ENCODE assay signal across 8 cellular contexts in genomic region chr16:24748242-24748641, GRCh38. TPM values are rescaled to one million over a fixed set of nuclear protein-coding genes. Genes with fewer than 3 reads are reported as not detected.
DNase-seq lines count a peak whose midpoint lies in the region; ATAC-seq and TF ChIP-seq lines count a peak whose summit lies in the region.

No MANE protein-coding gene starts in this region.

- H3K36me3 ChIP-seq in GM23248 (ENCODE audit: low read depth) (peaks cover 7% of the 10 kb centered on the region; the same call in 1 of the 2 replicates), PC-3 (ENCODE audit: low read depth, low read length) (peaks cover 8% of the 10 kb centered on the region; the same call in 1 of the 2 replicates)

- WGBS in GM23248 (ENCODE audit: low coverage in 1 of 2, low lambda C conversion rate in 2 of 2, missing lambda C conversion rate in 2 of 2), 2 experiments, result 9 to 11% methylated on average over 2 of the region's 2 CpGs

- no peaks in the 10 kb centered on the region for H3K9me2 ChIP-seq in GM23248 (ENCODE audit: insufficient read depth)
- H3K9me2 ChIP-seq in PC-3 (replicated peaks; ENCODE audit: low read length), result no peaks in the 10 kb centered on the region

- TF ChIP-seq CTCF in PC-3 (conservative IDR thresholded peaks at IDR 0.05; ENCODE audit: low read depth, low read length), result no peak

- CTCF ChIA-PET in PC-3 (lab: Charles Lee), result no interaction called here

- ATAC-seq in PC-3 (peak; percentile 97), HG03045 (IDR thresholded peaks at IDR 0.05; ENCODE audit: unreplicated experiment) (no peak), HG02642 (IDR thresholded peaks at IDR 0.05; ENCODE audit: poor library complexity, unreplicated experiment) (no peak)

- in situ Hi-C loops in GM23248 (cut with MboI), result no loop called here

- H2AFZ ChIP-seq in GM23248, result no peak overlapping the region
- no peak overlapping the region for H2AFZ ChIP-seq in PC-3 (ENCODE audit: low read length)

- H3K4me1 ChIP-seq in GM23248 (ENCODE audit: insufficient read depth) (peaks cover 16% of the 10 kb centered on the region), PC-3 (ENCODE audit: insufficient read depth, low read length) (peaks cover 26% of the 10 kb centered on the region)

- H3K79me2 ChIP-seq in GM23248 (ENCODE audit: insufficient read depth), result peaks cover 98% of the 10 kb centered on the region
- peaks cover 97% of the 10 kb centered on the region for H3K79me2 ChIP-seq in PC-3 (ENCODE audit: low read length)

- POLR2A ChIA-PET in PC-3 (lab: Charles Lee; ENCODE audit: unreplicated experiment), result no interaction called here

- H3K9ac ChIP-seq in GM23248 (peak overlapping the region; percentile 43; the same call in 1 of the 2 replicates), PC-3 (ENCODE audit: low read length) (no peak overlapping the region)

- H3K27ac ChIP-seq in GM23248, result peak overlapping the region; percentile 73
- H3K27ac ChIP-seq in PC-3 (ENCODE audit: low read length), result peak overlapping the region; percentile 24

- no peak overlapping the region for H3K4me3 ChIP-seq in GM23248
- H3K4me3 ChIP-seq in PC-3 (ENCODE audit: low read length), result no peak overlapping the region

- H3F3A ChIP-seq in GM23248 (ENCODE audit: insufficient read depth), result peaks cover 24% of the 10 kb centered on the region
- H3F3A ChIP-seq in PC-3 (ENCODE audit: low read length, unreplicated experiment), result peaks cover 4% of the 10 kb centered on the region

- intact Hi-C loops in PC-3 (cut with micrococcal nuclease), result no loop called here

- H4K20me1 ChIP-seq in GM23248 (ENCODE audit: insufficient read depth) (peaks cover 24% of the 10 kb centered on the region), PC-3 (ENCODE audit: low read length) (peaks cover 21% of the 10 kb centered on the region)

- DNase-seq in GM23248 (peak; percentile 93), PC-3 (peak; percentile 80), fibroblast of peridontal ligament (ENCODE audit: extremely low read depth) (peak; percentile 93), putamen (ENCODE audit: low spot score) (peak; percentile 37), T-helper 9 cell (no peak)
- DNase-seq in activated CD4-positive, alpha-beta T cell treated with anti-CD3 and anti-CD28 coated beads for 48 hours, result no peak

- H3K9me3 ChIP-seq in GM23248 (ENCODE audit: low read depth) (no peaks in the 10 kb centered on the region), PC-3 (ENCODE audit: low read length) (no peaks in the 10 kb centered on the region)

- BruUV-seq in PC-3 (replicated peaks; lab: Mats Ljungman, UMichigan), result no TSS peak

- H3K4me2 ChIP-seq in GM23248 (ENCODE audit: unreplicated experiment) (peak overlapping the region; percentile 33), PC-3 (ENCODE audit: low read length) (peak overlapping the region; percentile 12; the same call in 1 of the 2 replicates)

- H3K27me3 ChIP-seq in GM23248 (replicated peaks; ENCODE audit: insufficient read depth) (no peaks in the 10 kb centered on the region), PC-3 (ENCODE audit: low read length) (no peaks in the 10 kb centered on the region)

RNA-seq across cellular contexts. Expression of gene TNRC6A, which starts 18.8 kb away (rescaled TPM):
- total RNA-seq in GM23248 (2014; rRNA removed; shearing (Covaris generic)), result 13.1 and 18.1 TPM in 2 replicates
- 12.5 and 14.2 TPM in 2 replicates for polyA plus RNA-seq in GM23248 (2016; fragmentation: Nextera tagmentation; extraction: Ambion mirVana)
- 16.2 and 20.3 TPM in 2 replicates for total RNA-seq in PC-3 (2014; rRNA removed)

Comparison
In these comparisons a context has a peak if more than half of its experiments do, and no peak if none do; other contexts are left out.
1. DNase-seq: peak in GM23248 (single experiment), PC-3 (single experiment), fibroblast of peridontal ligament (single experiment) and putamen (single experiment); none in T-helper 9 cell (single experiment) and activated CD4-positive, alpha-beta T cell treated with anti-CD3 and anti-CD28 coated beads for 48 hours (single experiment).